ENCODE assay signal across 9 cellular contexts in the genomic region with DNA sequence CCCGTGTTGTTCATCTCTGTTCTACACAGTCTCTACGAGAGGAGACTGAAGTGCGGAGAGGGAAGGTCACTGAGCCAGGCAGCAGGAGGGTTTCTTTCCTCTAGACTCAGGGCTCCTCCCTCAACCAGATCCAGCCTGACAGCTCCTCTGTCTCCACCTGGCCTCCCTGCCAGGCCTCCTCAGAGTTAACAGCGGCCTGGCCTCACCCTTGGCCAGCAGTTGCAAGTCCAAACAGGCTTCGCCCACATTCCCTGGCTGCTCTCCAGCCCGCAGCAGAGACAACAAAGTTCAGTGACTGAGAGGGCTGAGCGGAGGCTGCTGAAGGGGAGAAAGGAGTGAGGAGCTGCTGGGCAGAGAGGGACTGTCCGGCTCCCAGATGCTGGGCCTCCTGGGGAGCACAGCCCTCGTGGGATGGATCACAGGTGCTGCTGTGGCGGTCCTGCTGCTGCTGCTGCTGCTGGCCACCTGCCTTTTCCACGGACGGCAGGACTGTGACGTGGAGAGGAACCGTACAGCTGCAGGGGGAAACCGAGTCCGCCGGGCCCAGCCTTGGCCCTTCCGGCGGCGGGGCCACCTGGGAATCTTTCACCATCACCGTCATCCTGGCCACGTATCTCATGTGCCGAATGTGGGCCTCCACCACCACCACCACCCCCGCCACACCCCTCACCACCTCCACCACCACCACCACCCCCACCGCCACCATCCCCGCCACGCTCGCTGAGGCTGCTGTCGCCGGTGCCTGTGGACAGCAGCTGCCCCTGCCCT. TPM values are rescaled to one million over a fixed set of nuclear protein-coding genes. Genes with fewer than 3 reads are reported as not detected.
DNase-seq lines count a peak whose midpoint lies in the region; ATAC-seq and TF ChIP-seq lines count a peak whose summit lies in the region.
"Had no signal": no experiment of that assay in that cellular context is flagged by ENCODE, and none has a peak within 500 bp of the region (broad histone marks: within the 10 kb centered on the region; RNA-seq: fewer than 3 reads in every experiment).

A gene (plus strand): TSS at position 291 of the 768 bp plus-strand sequence. CDS start 86 bp downstream, at position 377.

- TF ChIP-seq CTCF in right lobe of liver (IDR thresholded peaks at IDR 0.05): no peak
- no peak for TF ChIP-seq CTCF in transverse colon (IDR thresholded peaks at IDR 0.05)

- TF ChIP-seq POLR2A in right lobe of liver (IDR thresholded peaks at IDR 0.05): peak; percentile 43
- peak; percentile 96 for TF ChIP-seq POLR2A in transverse colon (IDR thresholded peaks at IDR 0.05)

- WGBS in right lobe of liver (ENCODE audit: insufficient coverage, low coverage, low lambda C conversion rate, missing lambda C conversion rate): 57% methylated on average over 7 of the region's 30 CpGs
- WGBS in transverse colon (ENCODE audit: low coverage in 1 of 2), 2 donors: 32 to 40% methylated on average over 1 to 29 of the region's 30 CpGs

- in situ Hi-C loops in transverse colon (cut with MboI; ENCODE audit: low pct_ligation_motif_present in 1 of 4, low pct_unique_long_range_greater_than_20kb in 1 of 4, low sequenced_read_pairs in 3 of 4): no loop called here

- peaks cover 0 to 47% (median 18%) of the 10 kb centered on the region in 4 donors for H3K4me1 ChIP-seq in right lobe of liver
- peaks cover 63 to 92% (median 71%) of the 10 kb centered on the region in 4 donors for H3K4me1 ChIP-seq in transverse colon

- DNase-seq in AG20443 (ENCODE audit: low spot score): peak; percentile 91
- DNase-seq in NCI-H2107 (lab: John Stamatoyannopoulos, UW): peak; percentile 29
- peak; percentile 43 for DNase-seq in cerebellar cortex (ENCODE audit: low spot score)
- DNase-seq in right lobe of liver: peak; percentile 93 to 96 (median 95)
- DNase-seq in transverse colon: peak; percentile 95
- DNase-seq in KG1 (lab: John Stamatoyannopoulos, UW): no peak

- ATAC-seq in right lobe of liver (peak; percentile 72 to 82 (median 78)), HG03354 (IDR thresholded peaks at IDR 0.05; ENCODE audit: poor library complexity, severe bottlenecking, unreplicated experiment) (no peak), GM18498 (IDR thresholded peaks at IDR 0.05; ENCODE audit: unreplicated experiment) (no peak)
- ATAC-seq: GM12878 had no signal

- TF ChIP-seq EP300 in transverse colon (IDR thresholded peaks at IDR 0.05; ENCODE audit: low read depth): peak; percentile 74

- H3K36me3 ChIP-seq in right lobe of liver (no peaks in the 10 kb centered on the region), transverse colon (no peaks in the 10 kb centered on the region)

- no peaks in the 10 kb centered on the region for H3K27me3 ChIP-seq in right lobe of liver
- no peaks in the 10 kb centered on the region for H3K27me3 ChIP-seq in transverse colon

- intact Hi-C loops in right lobe of liver (cut with DNase I): loop anchor here in 1 of 2 donors (5.0 kb wide), 1 partner anchor 36 kb away; no protein-coding TSS in a partner anchor
- intact Hi-C loops in transverse colon (cut with DNase I; ENCODE audit: low total_unique reads): loop anchor here (5.0 kb wide), 1 partner anchor 41 kb away; no protein-coding TSS in a partner anchor

- peak within 1 kb of the TSS; percentile 66 to 69 (median 67) for H3K27ac ChIP-seq in right lobe of liver
- H3K27ac ChIP-seq in transverse colon: peak within 1 kb of the TSS; percentile 94 to 97 (median 96)

- no peaks in the 10 kb centered on the region for H3K9me3 ChIP-seq in right lobe of liver
- no peaks in the 10 kb centered on the region for H3K9me3 ChIP-seq in transverse colon

- peak within 1 kb of the TSS in 1 of 3 donors; percentile 26 for H3K4me3 ChIP-seq in right lobe of liver
- peak within 1 kb of the TSS in 2 of 4 donors; percentile 30 to 42 for H3K4me3 ChIP-seq in transverse colon
- H3K4me3 ChIP-seq: GM12878 had no signal

RNA-seq across cellular contexts. Expression of the gene that starts here (rescaled TPM):
- 1 to 10 TPM in 3 of 6 experiments, under 1 TPM in 3; 0.40 to 1.4 (median 0.98) TPM for total RNA-seq in right lobe of liver
- total RNA-seq in transverse colon: 10 to 100 TPM; 23.9 to 60.2 (median 34.3) TPM
- total RNA-seq: GM12878 had no signal

Comparison
In these comparisons a context has a peak if more than half of its experiments do, and no peak if none do; other contexts are left out.
1. RNA of the gene that starts here (total RNA-seq): 23.9 to 60.2 TPM in transverse colon; 0.40 to 1.4 TPM in right lobe of liver; every median in the first group is over 10 times any median in the second.
2. ATAC-seq: peak in right lobe of liver (4 of 4); none in HG03354 (single experiment) and GM18498 (single experiment).